ENCODE assay signal across 7 cellular contexts in genomic region chr7:36149240-36149639, GRCh38. TPM values are rescaled to one million over a fixed set of nuclear protein-coding genes. Genes with fewer than 3 reads are reported as not detected.
DNase-seq lines count a peak whose midpoint lies in the region; ATAC-seq, FAIRE-seq and TF ChIP-seq lines count a peak whose summit lies in the region.
"Not testable (repeated sequence)": the region's sequence is repeated elsewhere in the genome, so short reads cannot be mapped to it uniquely, and the experiment has no call there.

No MANE protein-coding gene starts in this region.

- FAIRE-seq in GM19239 (lab: Jason Lieb, UNC) (peak; percentile 73), GM12878 (lab: Jason Lieb, UNC) (peak; percentile 80)

- not testable (repeated sequence) for H3K79me2 ChIP-seq in PC-9 (ENCODE audit: low read depth); GM12878 (ENCODE audit: control insufficient read depth, insufficient read depth, low read length)

- not testable (repeated sequence) for H3K27me3 ChIP-seq in PC-9 (ENCODE audit: insufficient read depth, low read depth); GM12878 (replicated peaks in 1 of 2; ENCODE audit: control insufficient read depth in 2 of 2, insufficient read depth in 2 of 2, low read length in 1 of 2); left ventricle myocardium inferior (ENCODE audit: low read depth); liver (ENCODE audit: control insufficient read depth in 4 of 4, insufficient read depth in 4 of 4, low read length in 3 of 4)

- peaks cover 13% of the 10 kb centered on the region for H3K9me3 Mint-ChIP-seq in mesothelial cell of epicardium
- H3K9me3 Mint-ChIP-seq in stimulated activated effector memory CD8-positive, alpha-beta T cell treated with anti-CD3 and anti-CD28 coated beads, Interleukin-12 subunit alpha, Interleukin-12 subunit beta, amount 100 ng/mL, for 72 hours: not testable (repeated sequence)

- TF ChIP-seq RAD21 in GM12878 (IDR thresholded peaks at IDR 0.05; ENCODE audit: insufficient read depth, low read depth, low read length); liver (IDR thresholded peaks at IDR 0.05): not testable (repeated sequence)

- not testable (repeated sequence) for H3K36me3 ChIP-seq in PC-9 (ENCODE audit: low read depth); GM12878 (ENCODE audit: control insufficient read depth in 2 of 2, insufficient read depth in 2 of 2, low read length in 1 of 2); left ventricle myocardium inferior; liver (ENCODE audit: control insufficient read depth in 4 of 4, insufficient read depth in 3 of 4, low read depth in 1 of 4, low read length in 3 of 4)

- H3K4me2 ChIP-seq in PC-9: peak overlapping the region; percentile 43; the same call in 1 of the 2 replicates
- H3K4me2 ChIP-seq in GM12878 (ENCODE audit: control insufficient read depth, insufficient read depth): not testable (repeated sequence)

- SMC1A ChIA-PET in GM12878 (lab: Charles Lee; ENCODE audit: uncharacterized antibody, unreplicated experiment): interaction anchor here (1.1 kb wide), 1 partner anchor 142 kb away, joined by 3 read pairs; no protein-coding TSS in a partner anchor

- H3K9ac ChIP-seq in GM12878 (ENCODE audit: control insufficient read depth, insufficient read depth, low read length); liver (ENCODE audit: low read depth in 1 of 2, low read length in 2 of 2): not testable (repeated sequence)

- BruUV-seq in PC-9 (replicated peaks; lab: Mats Ljungman, UMichigan); GM12878 (replicated peaks; lab: Mats Ljungman, UMichigan): not testable (repeated sequence)

- ATAC-seq in GM12878; stimulated activated effector memory CD8-positive, alpha-beta T cell treated with anti-CD3 and anti-CD28 coated beads, Interleukin-12 subunit alpha, Interleukin-12 subunit beta, amount 100 ng/mL, for 72 hours: not testable (repeated sequence)

- H3K9me3 ChIP-seq in PC-9 (ENCODE audit: insufficient read depth, low read depth); GM12878 (replicated peaks; ENCODE audit: control insufficient read depth, insufficient read depth, low read length); left ventricle myocardium inferior (replicated peaks); liver (ENCODE audit: control insufficient read depth in 4 of 4, low read length in 3 of 4): not testable (repeated sequence)

- H2AFZ ChIP-seq in PC-9; GM12878 (ENCODE audit: control insufficient read depth, low read depth, low read length): not testable (repeated sequence)

- 0 out of 2 replicates have a peak, but pooled peaks cover 11% of the 10 kb centered on the region for H3F3A ChIP-seq in PC-9 (ENCODE audit: insufficient read depth, low read depth)

- peak overlapping the region; percentile 89 for H3K27ac Mint-ChIP-seq in mesothelial cell of epicardium
- peak overlapping the region; percentile 55 for H3K27ac Mint-ChIP-seq in stimulated activated effector memory CD8-positive, alpha-beta T cell treated with anti-CD3 and anti-CD28 coated beads, Interleukin-12 subunit alpha, Interleukin-12 subunit beta, amount 100 ng/mL, for 72 hours

- H3K4me1 Mint-ChIP-seq in mesothelial cell of epicardium: peaks cover 25% of the 10 kb centered on the region
- not testable (repeated sequence) for H3K4me1 Mint-ChIP-seq in stimulated activated effector memory CD8-positive, alpha-beta T cell treated with anti-CD3 and anti-CD28 coated beads, Interleukin-12 subunit alpha, Interleukin-12 subunit beta, amount 100 ng/mL, for 72 hours

- RAD21 ChIA-PET in GM12878 (lab: Charles Lee; ENCODE audit: unreplicated experiment): not testable (repeated sequence)

- not testable (repeated sequence) for H3K27me3 Mint-ChIP-seq in mesothelial cell of epicardium (ENCODE audit: low read depth)

- not testable (repeated sequence) for H3K9me2 ChIP-seq in PC-9 (ENCODE audit: insufficient read depth)

- H4K20me1 ChIP-seq in PC-9 (ENCODE audit: insufficient read depth); GM12878 (ENCODE audit: control insufficient read depth, insufficient read depth): not testable (repeated sequence)

- in situ Hi-C loops in GM12878 (cut with MboI): not testable (repeated sequence)

- TF ChIP-seq EP300 in GM12878 (IDR thresholded peaks at IDR 0.05; ENCODE audit: borderline replicate concordance in 1 of 2, control insufficient read depth in 1 of 2, low read depth in 2 of 2, low read length in 2 of 2): not testable (repeated sequence)

- intact Hi-C loops in PC-9 (cut with micrococcal nuclease; ENCODE audit: unreplicated experiment); GM12878 (cut with micrococcal nuclease; ENCODE audit: unreplicated experiment); left ventricle myocardium inferior (cut with micrococcal nuclease): not testable (repeated sequence)

- not testable (repeated sequence) for H3K27ac ChIP-seq in PC-9; GM12878 (ENCODE audit: control insufficient read depth, insufficient read depth)
- peak overlapping the region; percentile 19 for H3K27ac ChIP-seq in left ventricle myocardium inferior (replicated peaks)
- H3K27ac ChIP-seq in liver (ENCODE audit: low read depth in 1 of 2, low read length in 2 of 2): peak overlapping the region in 1 of 2 donors; percentile 33

- CTCF ChIA-PET in PC-9 (lab: Charles Lee); GM12878 (lab: Yijun Ruan, JAX): not testable (repeated sequence)

- not testable (repeated sequence) for H3K36me3 Mint-ChIP-seq in mesothelial cell of epicardium; stimulated activated effector memory CD8-positive, alpha-beta T cell treated with anti-CD3 and anti-CD28 coated beads, Interleukin-12 subunit alpha, Interleukin-12 subunit beta, amount 100 ng/mL, for 72 hours

- H3K4me1 ChIP-seq in PC-9 (replicated peaks; ENCODE audit: insufficient read depth): peaks cover 25% of the 10 kb centered on the region
- not testable (repeated sequence) for H3K4me1 ChIP-seq in GM12878 (ENCODE audit: control insufficient read depth, insufficient read depth, low read length)
- H3K4me1 ChIP-seq in left ventricle myocardium inferior: peaks cover 17% of the 10 kb centered on the region
- peaks cover 1 to 37% (median 25%) of the 10 kb centered on the region in 4 donors for H3K4me1 ChIP-seq in liver (ENCODE audit: control insufficient read depth in 4 of 4, insufficient read depth in 4 of 4, low read length in 3 of 4)

- not testable (repeated sequence) for H3K4me3 Mint-ChIP-seq in mesothelial cell of epicardium; stimulated activated effector memory CD8-positive, alpha-beta T cell treated with anti-CD3 and anti-CD28 coated beads, Interleukin-12 subunit alpha, Interleukin-12 subunit beta, amount 100 ng/mL, for 72 hours

- TF ChIP-seq CTCF in PC-9 (conservative IDR thresholded peaks at IDR 0.05); GM12878 (IDR thresholded peaks at IDR 0.05 in 2 of 3, conservative IDR thresholded peaks at IDR 0.05 in 1 of 3; ENCODE audit: control insufficient read depth in 2 of 3, extremely low read depth in 1 of 3, insufficient read depth in 1 of 3, low read depth in 3 of 3, low read length in 3 of 3); left ventricle myocardium inferior (IDR thresholded peaks at IDR 0.05; ENCODE audit: borderline replicate concordance); liver (IDR thresholded peaks at IDR 0.05; ENCODE audit: low read depth, low read length, missing input control); mesothelial cell of epicardium (IDR thresholded peaks at IDR 0.05; ENCODE audit: unreplicated experiment): not testable (repeated sequence)

- H3K4me3 ChIP-seq in PC-9; GM12878; left ventricle myocardium inferior; liver (ENCODE audit: low read depth in 1 of 3, low read length in 3 of 3): not testable (repeated sequence)

- not testable (repeated sequence) for DNase-seq in GM19239 (ENCODE audit: insufficient read length, low spot score); PC-9; GM12878 (ENCODE audit: low read depth, low spot score); left ventricle myocardium inferior; mesothelial cell of epicardium (ENCODE audit: low spot score in 2 of 2, unreplicated experiment in 2 of 2); stimulated activated effector memory CD8-positive, alpha-beta T cell treated with anti-CD3 and anti-CD28 coated beads, Interleukin-12 subunit alpha, Interleukin-12 subunit beta, amount 100 ng/mL, for 72 hours (ENCODE audit: low spot score in 2 of 2)

- TF ChIP-seq POLR2A in GM12878 (IDR thresholded peaks at IDR 0.05; ENCODE audit: low read depth, low read length): not testable (repeated sequence)

- POLR2A ChIA-PET in PC-9 (lab: Charles Lee; ENCODE audit: unreplicated experiment); GM12878 (lab: Charles Lee): not testable (repeated sequence)

- WGBS in GM12878 (ENCODE audit: insufficient coverage, insufficient replicate concordance, low lambda C conversion rate, missing lambda C conversion rate): 67% methylated on average over 2 of the region's 2 CpGs
- WGBS in liver: 50% methylated on average over 1 of the region's 2 CpGs

RNA-seq across cellular contexts. Expression of gene EEPD1, which starts 3.8 kb away (rescaled TPM):
- total RNA-seq in PC-9 (2021): 6.0 and 9.4 TPM in 2 replicates
- 6.3 and 7.2 TPM in 2 replicates for total RNA-seq in GM12878 (2013; cell fraction: nucleolus; rRNA removed)
- total RNA-seq in GM12878 (2014; rRNA removed): 0.28 and 0.54 TPM in 2 replicates
- 0.64 and 0.72 TPM in 2 replicates for total RNA-seq in GM12878 (2014; rRNA removed; fragmentation: Illumina TruSeq; extraction: Trizol)
- 0.45 and 1.0 TPM in 2 replicates for total RNA-seq in GM12878 (2021)
- polyA plus RNA-seq in GM12878 (2011; ENCODE audit: low read depth): 0.33 TPM
- 0.19 and 0.27 TPM in 2 replicates for polyA plus RNA-seq in GM12878 (2011; rRNA removed)
- polyA plus RNA-seq in GM12878 (2011; cell fraction: cytosol; rRNA removed): 0.37 and 0.52 TPM in 2 replicates
- polyA plus RNA-seq in GM12878 (2011; cell fraction: nucleus; rRNA removed): 0.33 and 0.98 TPM in 2 replicates
- 0.35 and 0.94 TPM in 2 replicates for polyA plus RNA-seq in GM12878 (2012)
- polyA plus RNA-seq in GM12878 (2014; fragmentation: Illumina TruSeq; extraction: Trizol): 0.98 TPM in 1 of 2 replicates, not detected in the other
- polyA plus RNA-seq in GM12878 (2014; fragmentation: Nextera tagmentation; extraction: Ambion mirVana): under 1 TPM in 1 of 2 experiments, not detected in 1; 0.24 TPM
- 0.30 and 1.2 TPM in 2 replicates for polyA plus RNA-seq in GM12878 (2014; rRNA removed)
- polyA plus RNA-seq in GM12878 (2016; fragmentation: Nextera tagmentation; extraction: Ambion mirVana): 1 to 10 TPM in 1 of 2 experiments, under 1 TPM in 1; 0.86 to 2.8 TPM
- 0.07 and 0.26 TPM in 2 replicates for polyA minus RNA-seq in GM12878 (2011; rRNA and poly(A)+ RNA removed)
- not detected in 2 replicates for polyA minus RNA-seq in GM12878 (2011; cell fraction: cytosol; rRNA and poly(A)+ RNA removed)
- polyA minus RNA-seq in GM12878 (2011; cell fraction: nucleus; rRNA and poly(A)+ RNA removed): 0.48 and 0.57 TPM in 2 replicates
- 7.1 TPM for total RNA-seq in left ventricle myocardium inferior
- total RNA-seq in liver: 10 to 100 TPM in 1 of 2 donors, 1 to 10 TPM in 1; 2.3 to 12.3 TPM
- 1 to 10 TPM; 6.8 to 7.5 TPM for polyA plus RNA-seq in liver
- 18.0 to 21.8 TPM (median 20.1 TPM) in 3 replicates for total RNA-seq in mesothelial cell of epicardium
